ENCODE assay signal across 20 cellular contexts in the genomic region with DNA sequence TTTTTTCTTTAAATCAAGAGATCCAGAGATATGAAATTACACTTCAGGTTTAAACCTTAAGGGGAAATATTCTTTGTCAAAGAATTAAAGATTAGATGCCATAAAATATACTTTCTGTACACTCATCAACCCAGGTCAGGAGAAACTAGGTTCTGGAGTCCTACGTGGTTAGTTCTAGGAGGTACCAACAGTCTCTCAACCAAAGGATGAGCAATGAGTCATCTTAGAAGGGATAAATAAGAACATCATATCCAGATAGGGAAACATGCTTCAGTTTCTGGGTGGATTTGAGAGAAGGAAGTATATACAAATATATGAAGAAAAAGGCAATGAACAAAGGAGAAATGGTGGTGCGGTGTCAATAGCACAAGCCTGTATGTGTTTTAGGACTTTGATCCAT.
DNase-seq lines count a peak whose midpoint lies in the region; ATAC-seq and TF ChIP-seq lines count a peak whose summit lies in the region.
"Had no signal": no experiment of that assay in that cellular context is flagged by ENCODE, and none has a peak within 500 bp of the region (broad histone marks: within the 10 kb centered on the region; RNA-seq: fewer than 3 reads in every experiment).

No MANE protein-coding gene starts in this region.

- no peak for TF ChIP-seq POLR2A in breast epithelium (IDR thresholded peaks at IDR 0.05)

- H3K4me3 Mint-ChIP-seq in MCF 10A (ENCODE audit: unreplicated experiment) = no peak overlapping the region
- H3K4me3 Mint-ChIP-seq in T-helper 17 cell = no peak overlapping the region
- no peak overlapping the region for H3K4me3 Mint-ChIP-seq in CD14-positive monocyte
- H3K4me3 Mint-ChIP-seq: activated CD4-positive, alpha-beta T cell treated with anti-CD3 and anti-CD28 coated beads, Interleukin-2, amount 10 ng/mL, durations not matched to agents 24 days and 14 days; T-helper 2 cell treated with Interferon-gamma antibody and Interleukin-4, amounts not matched to agents 5 μg/mL and 100 μg/mL, for 36 hours had no signal

- H3K27ac Mint-ChIP-seq in MCF 10A (ENCODE audit: low read depth, unreplicated experiment) (peak overlapping the region; percentile 26), T-helper 17 cell (peak overlapping the region; percentile 92), CD14-positive monocyte (peak overlapping the region in 2 of 7 donors; percentile 38 to 51)
- H3K27ac Mint-ChIP-seq: T-helper 2 cell treated with Interferon-gamma antibody and Interleukin-4, amounts not matched to agents 5 μg/mL and 100 μg/mL, for 36 hours had no signal

- H3K27ac ChIP-seq in breast epithelium = no peak overlapping the region
- no peak overlapping the region for H3K27ac ChIP-seq in foreskin keratinocyte
- H3K27ac ChIP-seq: skin epidermis, upper lobe of right lung had no signal

- BruUV-seq in MCF 10A (replicated peaks; lab: Mats Ljungman, UMichigan) = no TSS peak

- H3K9me3 Mint-ChIP-seq in MCF 10A (ENCODE audit: unreplicated experiment) (no peaks in the 10 kb centered on the region), CD14-positive monocyte (no peaks in the 10 kb centered on the region)
- H3K9me3 Mint-ChIP-seq: activated CD4-positive, alpha-beta T cell treated with anti-CD3 and anti-CD28 coated beads, Interleukin-2, amount 10 ng/mL, durations not matched to agents 24 days and 14 days; T-helper 2 cell treated with Interferon-gamma antibody and Interleukin-4, amounts not matched to agents 5 μg/mL and 100 μg/mL, for 36 hours had no signal

- no peaks in the 10 kb centered on the region for H3K36me3 ChIP-seq in breast epithelium

- no peaks in the 10 kb centered on the region for H3K4me1 Mint-ChIP-seq in MCF 10A (ENCODE audit: insufficient read depth, unreplicated experiment)
- peaks cover 17% of the 10 kb centered on the region for H3K4me1 Mint-ChIP-seq in T-helper 17 cell
- peaks cover 2% of the 10 kb centered on the region for H3K4me1 Mint-ChIP-seq in CD14-positive monocyte

- H3K36me3 Mint-ChIP-seq in MCF 10A (ENCODE audit: insufficient read depth, unreplicated experiment) (peaks cover 56% of the 10 kb centered on the region), T-helper 17 cell (ENCODE audit: low read depth) (peaks cover 6% of the 10 kb centered on the region), CD14-positive monocyte (peaks cover 38 to 48% of the 10 kb centered on the region in 2 donors)

- no peaks in the 10 kb centered on the region for H3K27me3 ChIP-seq in breast epithelium
- H3K27me3 ChIP-seq in foreskin keratinocyte = no peaks in the 10 kb centered on the region
- H3K27me3 ChIP-seq: heart right ventricle, upper lobe of right lung had no signal

- H3K27me3 Mint-ChIP-seq in MCF 10A (ENCODE audit: insufficient read depth, unreplicated experiment) (no peaks in the 10 kb centered on the region), T-helper 17 cell (no peaks in the 10 kb centered on the region), CD14-positive monocyte (ENCODE audit: low read depth in 3 of 3) (peaks cover 0 to 2% (median 0%) of the 10 kb centered on the region in 3 donors)
- H3K27me3 Mint-ChIP-seq: activated CD4-positive, alpha-beta T cell treated with anti-CD3 and anti-CD28 coated beads, Interleukin-2, amount 10 ng/mL, durations not matched to agents 24 days and 14 days had no signal

- no peaks in the 10 kb centered on the region for H3K9me3 ChIP-seq in breast epithelium
- H3K9me3 ChIP-seq in T-helper 17 cell (ENCODE audit: control insufficient read depth, low read length, poor library complexity, severe bottlenecking) = no peaks in the 10 kb centered on the region
- H3K9me3 ChIP-seq: HAP-1, heart right ventricle, upper lobe of right lung had no signal

- POLR2A ChIA-PET in MCF 10A (lab: Yijun Ruan, JAX) = interaction anchor here (0.9 to 5.5 kb wide), 8 partner anchors 18 to 210 kb away, joined by 3 to 46 read pairs (median 6); partner anchors contain the start of genes CEP120 and CSNK1G3

- TF ChIP-seq CTCF in MCF 10A (IDR thresholded peaks at IDR 0.05; ENCODE audit: unreplicated experiment) (no peak), breast epithelium (IDR thresholded peaks at IDR 0.05) (no peak), foreskin keratinocyte (conservative IDR thresholded peaks at IDR 0.05) (no peak), CD14-positive monocyte (IDR thresholded peaks at IDR 0.05) (no peak)

- DNase-seq in MCF 10A (ENCODE audit: unreplicated experiment) (peak; percentile 9), breast epithelium (ENCODE audit: low spot score in 2 of 2) (no peak), T-helper 17 cell (no peak), foreskin keratinocyte (no peak), germinal center (ENCODE audit: low spot score) (no peak), CD14-positive monocyte (ENCODE audit: low spot score) (no peak), SKM-1 (lab: John Stamatoyannopoulos, UW; ENCODE audit: unreplicated experiment) (no peak)
- DNase-seq: activated CD4-positive, alpha-beta T cell treated with anti-CD3 and anti-CD28 coated beads, Interleukin-2, amount 10 ng/mL, durations not matched to agents 24 days and 14 days; activated T-cell treated with anti-CD3 and anti-CD28 coated beads, Interleukin-2, amount 50 U/mL, for 1 hour; heart right ventricle; kidney glomerular epithelial cell; NCI-H1092 treated with DMSO at 0.1 percent for 48 hours; NCI-H2171; Right ventricle myocardium superior; stimulated activated naive CD4-positive, alpha-beta T cell; upper lobe of right lung had no signal

- CTCF ChIA-PET in MCF 10A (lab: Yijun Ruan, JAX) = interaction anchor here (0.5 to 3.2 kb wide), 37 partner anchors 8 to 1492 kb away, joined by 3 to 50 read pairs (median 4); partner anchors contain the start of gene CEP120

- intact Hi-C loops in MCF 10A (cut with micrococcal nuclease) = loop anchor here (2.0 kb wide), 1 partner anchor 1093 kb away; no protein-coding TSS in a partner anchor
- intact Hi-C loops in breast epithelium (cut with DNase I; ENCODE audit: low total_unique reads) = no loop called here
- intact Hi-C loops in CD14-positive monocyte (cut with micrococcal nuclease) = no loop called here

- no peak for ATAC-seq in T-helper 17 cell
- peak; percentile 27 for ATAC-seq in foreskin keratinocyte
- no peak for ATAC-seq in GM19455 (IDR thresholded peaks at IDR 0.05; ENCODE audit: unreplicated experiment)
- ATAC-seq: upper lobe of right lung had no signal

- H3K4me3 ChIP-seq in breast epithelium = no peak overlapping the region
- H3K4me3 ChIP-seq: HAP-1, heart right ventricle, skin epidermis, upper lobe of right lung had no signal

- no peaks in the 10 kb centered on the region for H3K4me1 ChIP-seq in breast epithelium
- H3K4me1 ChIP-seq in foreskin keratinocyte = no peaks in the 10 kb centered on the region
- H3K4me1 ChIP-seq: HAP-1, upper lobe of right lung had no signal
